28 cellular contexts compared by ENCODE assay signal in the genomic region with DNA sequence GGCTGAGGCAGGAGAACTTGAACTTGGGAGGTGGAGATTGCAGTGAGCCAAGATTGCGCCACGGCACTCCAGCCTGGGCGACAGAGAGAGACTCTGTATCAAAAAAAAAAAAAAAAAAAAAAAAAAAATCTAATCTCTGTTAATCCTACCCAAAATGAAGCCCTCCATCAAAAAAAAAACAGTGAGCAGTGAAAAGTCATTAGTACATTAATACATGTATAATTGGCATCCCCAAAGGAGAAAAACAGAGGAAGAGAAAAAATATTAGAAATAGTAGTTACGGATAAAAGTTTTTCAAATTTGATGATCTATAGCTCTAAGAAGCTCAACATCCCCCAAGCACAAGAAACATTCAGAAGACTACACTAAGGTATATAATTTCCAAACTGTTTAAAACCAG.
"Had no signal": no experiment of that assay in that cellular context is flagged by ENCODE, and none has a peak within 500 bp of the region (broad histone marks: within the 10 kb centered on the region; RNA-seq: fewer than 3 reads in every experiment).

No MANE protein-coding gene starts in this region.

- H3K9me3 Mint-ChIP-seq: immature natural killer cell; naive thymus-derived CD8-positive, alpha-beta T cell had no signal

- H3K27me3 Mint-ChIP-seq: naive thymus-derived CD8-positive, alpha-beta T cell; stimulated activated naive B cell treated with anti-CD40 and anti-IgM and Interleukin-4, amounts not matched to agents 10 μg/mL and 1 μg/mL and 100 μg/mL, for 72 hours had no signal

- H3K36me3 ChIP-seq: pancreas, prostate gland, thyroid gland had no signal

- H3K27ac ChIP-seq: left lung, lower lobe of right lung, pancreas, prostate gland, skin epidermis, stomach, testis, thyroid gland, transverse colon, upper lobe of left lung, vagina had no signal

- DNase-seq: hypothalamus; immature natural killer cell; kidney; left colon; left lung; lower lobe of right lung; mammary epithelial cell; mesenchymal stem cell; naive thymus-derived CD8-positive, alpha-beta T cell; pancreas; posterior cingulate gyrus; retina; right cardiac atrium; stimulated activated CD4-positive, alpha-beta T cell treated with anti-CD3 and anti-CD28 coated beads, Interleukin-12 subunit alpha, Interleukin-12 subunit beta, amount 100 ng/mL, for 4 hours; stimulated activated CD4-positive, alpha-beta T cell treated with anti-CD3 and anti-CD28 coated beads, Interleukin-15, amount 100 ng/mL, for 24 hours; stimulated activated CD4-positive, alpha-beta T cell treated with anti-CD3 and anti-CD28 coated beads, Interleukin-2, amount 100 ng/mL, for 24 hours; stimulated activated CD4-positive, alpha-beta T cell treated with anti-CD3 and anti-CD28 coated beads, Interleukin-4, amount 100 ng/mL, for 1 hour; stimulated activated naive B cell treated with anti-CD40 and anti-IgM and Interleukin-4, amounts not matched to agents 10 μg/mL and 1 μg/mL and 100 μg/mL, for 72 hours; stimulated activated naive CD8-positive, alpha-beta T cell treated with anti-CD3 and anti-CD28 coated beads, Interleukin-15, Interleukin-2, amounts not matched to agents 100 U/mL and 50 U/mL, for 24 hours; stomach; testis; thyroid gland; transverse colon; upper lobe of left lung had no signal

- H3K4me3 ChIP-seq: left lung, lower lobe of right lung, pancreas, prostate gland, skin epidermis, stomach, testis, thyroid gland, transverse colon, upper lobe of left lung, vagina had no signal

- H3K4me3 Mint-ChIP-seq: immature natural killer cell; naive thymus-derived CD8-positive, alpha-beta T cell; stimulated activated naive B cell treated with anti-CD40 and anti-IgM and Interleukin-4, amounts not matched to agents 10 μg/mL and 1 μg/mL and 100 μg/mL, for 72 hours had no signal

- H3K27ac Mint-ChIP-seq: stimulated activated naive B cell treated with anti-CD40 and anti-IgM and Interleukin-4, amounts not matched to agents 10 μg/mL and 1 μg/mL and 100 μg/mL, for 72 hours had no signal

- H3K9me3 ChIP-seq: left lung, lower lobe of right lung, pancreas, prostate gland, stomach, testis, thyroid gland, transverse colon, upper lobe of left lung, vagina had no signal

- H3K4me1 ChIP-seq: left lung, lower lobe of right lung, pancreas, prostate gland, testis, thyroid gland, transverse colon, upper lobe of left lung, vagina had no signal

- ATAC-seq: left colon; left lung; lower lobe of right lung; naive thymus-derived CD8-positive, alpha-beta T cell; pancreas; right cardiac atrium; sciatic nerve; stimulated activated naive B cell treated with anti-CD40 and anti-IgM and Interleukin-4, amounts not matched to agents 10 μg/mL and 1 μg/mL and 100 μg/mL, for 72 hours; stimulated activated naive CD8-positive, alpha-beta T cell treated with anti-CD3 and anti-CD28 coated beads, Interleukin-15, Interleukin-2, amounts not matched to agents 100 U/mL and 50 U/mL, for 24 hours had no signal
